In genomic region chr13:96993660-96994029, GRCh38 we compare ENCODE assay signal across 13 cellular contexts. TPM values are rescaled to one million over a fixed set of nuclear protein-coding genes. Genes with fewer than 3 reads are reported as not detected.
DNase-seq lines count a peak whose midpoint lies in the region; ATAC-seq, FAIRE-seq and TF ChIP-seq lines count a peak whose summit lies in the region.
"Had no signal": no experiment of that assay in that cellular context is flagged by ENCODE, and none has a peak within 500 bp of the region (broad histone marks: within the 10 kb centered on the region; RNA-seq: fewer than 3 reads in every experiment).

No MANE protein-coding gene starts in this region.

- peak overlapping the region; percentile 95 for H2AFZ ChIP-seq in neural progenitor cell (replicated peaks)

- no peak for TF ChIP-seq CTCF in cardiac muscle cell (IDR thresholded peaks at IDR 0.05; ENCODE audit: low read depth, low read length)
- TF ChIP-seq CTCF in fibroblast of villous mesenchyme (IDR thresholded peaks at IDR 0.05; ENCODE audit: insufficient read depth, low read depth, low read length) = no peak
- TF ChIP-seq CTCF in neural progenitor cell (IDR thresholded peaks at IDR 0.05) = no peak

- H3K9ac ChIP-seq in neural progenitor cell = no peak overlapping the region

- ATAC-seq in Right ventricle myocardium superior (ENCODE audit: poor library complexity) = no peak

- H3K36me3 Mint-ChIP-seq in neural progenitor cell = no peaks in the 10 kb centered on the region

- peaks cover 63% of the 10 kb centered on the region for H3K27me3 ChIP-seq in cardiac muscle cell
- H3K27me3 ChIP-seq in neural progenitor cell = peaks cover 58% of the 10 kb centered on the region

- peak overlapping the region; percentile 30 for H3K4me3 ChIP-seq in cardiac muscle cell
- peak overlapping the region; percentile 35 for H3K4me3 ChIP-seq in fibroblast of villous mesenchyme (ENCODE audit: low read depth, low read length)
- peak overlapping the region; percentile 59 for H3K4me3 ChIP-seq in neural progenitor cell

- H3K9me3 Mint-ChIP-seq in neural progenitor cell = no peaks in the 10 kb centered on the region
- H3K9me3 Mint-ChIP-seq: activated B cell treated with CpG ODN at 0.5 μM for 24 hours had no signal

- peak overlapping the region; percentile 69 for H3K4me3 Mint-ChIP-seq in neural progenitor cell

- H3K9me3 ChIP-seq in cardiac muscle cell (ENCODE audit: low read depth) (no peaks in the 10 kb centered on the region), neural progenitor cell (ENCODE audit: low read depth) (no peaks in the 10 kb centered on the region)

- no peaks in the 10 kb centered on the region for H4K20me1 ChIP-seq in neural progenitor cell (ENCODE audit: low read depth)

- H3F3A ChIP-seq in neural progenitor cell (ENCODE audit: low read depth) = no peaks in the 10 kb centered on the region

- intact Hi-C loops in Right ventricle myocardium superior (cut with DNase I) = no loop called here

- H3K4me2 ChIP-seq in neural progenitor cell = peak overlapping the region; percentile 83

- no peaks in the 10 kb centered on the region for H3K4me1 ChIP-seq in cardiac muscle cell (ENCODE audit: low read depth)
- peaks cover 14% of the 10 kb centered on the region for H3K4me1 ChIP-seq in neural progenitor cell

- no peak for DNase-seq in cardiac muscle cell (ENCODE audit: low read depth in 1 of 2, low spot score in 1 of 2)
- no peak for DNase-seq in Right ventricle myocardium superior
- DNase-seq in fibroblast of villous mesenchyme (ENCODE audit: low read depth) = no peak
- DNase-seq in neural progenitor cell (ENCODE audit: low spot score) = peak; percentile 35
- no peak for DNase-seq in HTR-8/SVneo (ENCODE audit: insufficient read length, low spot score)
- DNase-seq in H54 (ENCODE audit: insufficient read length, low spot score) = no peak
- no peak for DNase-seq in stimulated activated CD4-positive, alpha-beta T cell treated with anti-CD3 and anti-CD28 coated beads, Interleukin-4, amount 100 ng/mL, for 24 hours
- no peak for DNase-seq in NCI-H2227 (lab: John Stamatoyannopoulos, UW; ENCODE audit: unreplicated experiment)
- DNase-seq: activated B cell treated with CpG ODN at 0.5 μM for 24 hours, AML-193, amniotic stem cell, KBM-7, NCI-H774 had no signal

- no peak overlapping the region for H3K27ac Mint-ChIP-seq in neural progenitor cell
- H3K27ac Mint-ChIP-seq: activated B cell treated with CpG ODN at 0.5 μM for 24 hours had no signal

- H3K4me1 Mint-ChIP-seq in neural progenitor cell = peaks cover 14% of the 10 kb centered on the region

- H3K27me3 Mint-ChIP-seq in neural progenitor cell (ENCODE audit: insufficient read depth, low read depth) = peaks cover 11% of the 10 kb centered on the region

- H3K27ac ChIP-seq in cardiac muscle cell (no peak overlapping the region), neural progenitor cell (no peak overlapping the region)

- no peaks in the 10 kb centered on the region for H3K79me2 ChIP-seq in neural progenitor cell (ENCODE audit: low read depth)

- FAIRE-seq in HTR-8/SVneo (lab: Jason Lieb, UNC) = no peak
- no peak for FAIRE-seq in H54 (lab: Jason Lieb, UNC)

- H3K36me3 ChIP-seq in cardiac muscle cell (no peaks in the 10 kb centered on the region), neural progenitor cell (no peaks in the 10 kb centered on the region)

- no peak for TF ChIP-seq POLR2A in H54 (IDR thresholded peaks at IDR 0.05; ENCODE audit: low read depth, low read length)

RNA-seq across cellular contexts. Expression of gene OXGR1, which starts 0.6 kb away (rescaled TPM):
- not detected in 2 replicates for total RNA-seq in cardiac muscle cell
- not detected in 2 replicates for polyA plus RNA-seq in cardiac muscle cell
- not detected for total RNA-seq in Right ventricle myocardium superior
- total RNA-seq in fibroblast of villous mesenchyme = not detected in 2 replicates
- total RNA-seq in neural progenitor cell (ENCODE audit: low replicate concordance) = 0.88 and 1.6 TPM in 2 replicates
- total RNA-seq: activated B cell treated with CpG ODN at 0.5 μM for 24 hours had no signal
